ENCODE assay signal across 1 cellular context in genomic region chr12:13950502-13950901, GRCh38.
TF ChIP-seq lines count a peak whose summit lies in the region.

No MANE protein-coding gene starts in this region.

TF ChIP-seq in WTC11, 78 proteins besides CTCF, POLR2A, EP300 and RAD21 (continued from another document):
- TF ChIP-seq MYBL2 (CRISPR knock-in tag; IDR thresholded peaks at IDR 0.05) (no peak), FOXK1 (CRISPR knock-in tag; IDR thresholded peaks at IDR 0.05) (no peak), SMAD4 (CRISPR knock-in tag; IDR thresholded peaks at IDR 0.05) (no peak), ZNF671 (CRISPR knock-in tag; IDR thresholded peaks at IDR 0.05) (no peak), GRHL2 (CRISPR knock-in tag; IDR thresholded peaks at IDR 0.05; ENCODE audit: insufficient replicate concordance, severe bottlenecking) (no peak), ZNF219 (CRISPR knock-in tag; IDR thresholded peaks at IDR 0.05; ENCODE audit: borderline replicate concordance) (no peak), JUN (CRISPR knock-in tag; IDR thresholded peaks at IDR 0.05) (no peak)
- TF ChIP-seq, protein P1, sequence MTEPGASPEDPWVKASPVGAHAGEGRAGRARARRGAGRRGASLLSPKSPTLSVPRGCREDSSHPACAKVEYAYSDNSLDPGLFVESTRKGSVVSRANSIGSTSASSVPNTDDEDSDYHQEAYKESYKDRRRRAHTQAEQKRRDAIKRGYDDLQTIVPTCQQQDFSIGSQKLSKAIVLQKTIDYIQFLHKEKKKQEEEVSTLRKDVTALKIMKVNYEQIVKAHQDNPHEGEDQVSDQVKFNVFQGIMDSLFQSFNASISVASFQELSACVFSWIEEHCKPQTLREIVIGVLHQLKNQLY (CRISPR knock-in tag; IDR thresholded peaks at IDR 0.05): no peak
- TF ChIP-seq, protein P2, sequence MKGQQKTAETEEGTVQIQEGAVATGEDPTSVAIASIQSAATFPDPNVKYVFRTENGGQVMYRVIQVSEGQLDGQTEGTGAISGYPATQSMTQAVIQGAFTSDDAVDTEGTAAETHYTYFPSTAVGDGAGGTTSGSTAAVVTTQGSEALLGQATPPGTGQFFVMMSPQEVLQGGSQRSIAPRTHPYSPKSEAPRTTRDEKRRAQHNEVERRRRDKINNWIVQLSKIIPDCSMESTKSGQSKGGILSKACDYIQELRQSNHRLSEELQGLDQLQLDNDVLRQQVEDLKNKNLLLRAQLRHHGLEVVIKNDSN (CRISPR knock-in tag; IDR thresholded peaks at IDR 0.05): no peak
- TF ChIP-seq, protein P3, sequence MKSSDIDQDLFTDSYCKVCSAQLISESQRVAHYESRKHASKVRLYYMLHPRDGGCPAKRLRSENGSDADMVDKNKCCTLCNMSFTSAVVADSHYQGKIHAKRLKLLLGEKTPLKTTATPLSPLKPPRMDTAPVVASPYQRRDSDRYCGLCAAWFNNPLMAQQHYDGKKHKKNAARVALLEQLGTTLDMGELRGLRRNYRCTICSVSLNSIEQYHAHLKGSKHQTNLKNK (CRISPR knock-in tag; IDR thresholded peaks at IDR 0.05): no peak
